Comparison of ENCODE assay signal across 1 cellular context in the genomic region with DNA sequence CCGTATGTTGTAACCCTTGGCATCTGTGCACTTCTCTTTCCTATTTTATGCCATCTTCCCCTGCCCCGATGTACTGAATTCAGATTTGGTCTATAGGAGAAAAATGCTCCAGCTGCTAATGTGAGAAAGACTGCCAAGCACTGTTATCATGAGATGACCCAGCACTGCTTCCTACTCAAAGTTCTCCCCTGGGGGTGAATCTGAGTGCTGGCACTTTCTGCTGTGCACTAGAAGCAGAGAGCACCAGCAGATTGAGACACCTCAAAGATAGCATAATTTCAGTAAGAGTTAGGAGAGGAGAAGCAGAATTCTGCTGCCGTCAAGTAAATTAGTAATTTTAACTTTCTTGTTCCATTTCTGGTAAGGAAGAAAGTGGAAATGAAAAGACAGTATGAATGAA.
TF ChIP-seq lines count a peak whose summit lies in the region.

No MANE protein-coding gene starts in this region.

TF ChIP-seq in SK-N-SH treated with all-trans-retinoic acid at 6 μM for 48 hours, 23 proteins besides CTCF, POLR2A, EP300 and RAD21 (continued from another document):
- TF ChIP-seq CSRNP3 (CRISPR knock-in tag; IDR thresholded peaks at IDR 0.05) = no peak
